In the genomic region with DNA sequence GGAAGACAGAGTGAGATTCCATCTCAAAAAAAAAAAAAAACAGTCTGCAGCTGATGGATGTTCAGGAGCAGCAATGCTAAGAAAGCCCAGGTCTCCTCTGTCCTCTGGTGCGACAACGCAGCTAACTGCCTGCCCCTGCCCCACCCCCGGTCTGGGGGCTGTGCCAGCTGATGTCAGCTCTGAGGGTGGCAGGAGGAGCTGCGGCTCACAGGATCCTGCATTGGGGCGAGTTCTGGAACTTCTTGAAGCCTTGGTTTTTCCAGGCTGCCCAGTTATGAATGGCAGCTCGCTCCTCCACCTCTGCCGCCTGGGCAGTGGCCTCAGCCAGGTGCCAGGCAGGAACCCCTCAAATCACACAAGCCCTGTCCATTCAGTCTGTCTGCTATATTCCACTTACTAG, we compare ENCODE assay signal across 26 cellular contexts.
A peak's percentile ranks its signal among the peaks of the same experiment; 100 is the strongest.
DNase-seq lines count a peak whose midpoint lies in the region; ATAC-seq, FAIRE-seq and TF ChIP-seq lines count a peak whose summit lies in the region.
"Had no signal": no experiment of that assay in that cellular context is flagged by ENCODE, and none has a peak within 500 bp of the region (broad histone marks: within the 10 kb centered on the region; RNA-seq: fewer than 3 reads in every experiment).

No MANE protein-coding gene starts in this region.

- peak overlapping the region; percentile 60 for H3K27ac ChIP-seq in C4-2B
- no peak overlapping the region for H3K27ac ChIP-seq in smooth muscle cell (ENCODE audit: low read depth)
- H3K27ac ChIP-seq in small intestine (ENCODE audit: low read depth in 1 of 2, low read length in 1 of 2): no peak overlapping the region
- H3K27ac ChIP-seq: psoas muscle, skin epidermis, upper lobe of left lung had no signal

- H4K20me1 ChIP-seq in smooth muscle cell (ENCODE audit: low read depth): peaks cover 46% of the 10 kb centered on the region

- 64% methylated on average over 7 of the region's 7 CpGs for WGBS in smooth muscle cell (ENCODE audit: low lambda C conversion rate)
- WGBS in small intestine, 3 donors: 81 to 93% (median 86%) methylated on average over 7 of the region's 7 CpGs

- H3K9me3 ChIP-seq in smooth muscle cell (replicated peaks; ENCODE audit: low read depth): no peaks in the 10 kb centered on the region
- H3K9me3 ChIP-seq in small intestine (ENCODE audit: control insufficient read depth, low read depth): no peaks in the 10 kb centered on the region
- H3K9me3 ChIP-seq: psoas muscle, upper lobe of left lung had no signal

- H2AFZ ChIP-seq in smooth muscle cell (ENCODE audit: low read depth): no peak overlapping the region

- no peaks in the 10 kb centered on the region for H3K36me3 Mint-ChIP-seq in WTC11
- H3K36me3 Mint-ChIP-seq in activated T-cell treated with anti-CD3 and anti-CD28 coated beads, Interleukin-2, amount 50 U/mL, for 72 hours (ENCODE audit: insufficient read depth in 2 of 2): no peaks in the 10 kb centered on the region
- H3K36me3 Mint-ChIP-seq: activated naive CD4-positive, alpha-beta T cell treated with anti-CD3 and anti-CD28 coated beads, Interleukin-2, amount 10 ng/mL, durations not matched to agents 7 days and 5 days; memory B cell had no signal

- no peak for FAIRE-seq in small intestine (lab: Jason Lieb, UNC)
- FAIRE-seq: H54 had no signal

- H3K9ac ChIP-seq in smooth muscle cell (ENCODE audit: low read depth): no peak overlapping the region

- CTCF ChIA-PET in WTC11 (lab: Charles Lee): interaction anchor here (0.7 to 1.3 kb wide), 3 partner anchors 12 to 78 kb away, joined by 3 to 5 read pairs (median 4); no protein-coding TSS in a partner anchor

- no peaks in the 10 kb centered on the region for H3F3A ChIP-seq in smooth muscle cell (ENCODE audit: low read depth)

- H3K4me1 ChIP-seq in smooth muscle cell (ENCODE audit: low read depth) (peaks cover 39% of the 10 kb centered on the region), small intestine (ENCODE audit: control insufficient read depth in 2 of 2, insufficient read depth in 1 of 2, low read depth in 1 of 2, low read length in 1 of 2) (peaks cover 0 to 2% of the 10 kb centered on the region in 2 donors)
- H3K4me1 ChIP-seq: psoas muscle, upper lobe of left lung had no signal

- H3K9me3 Mint-ChIP-seq in WTC11: no peaks in the 10 kb centered on the region
- no peaks in the 10 kb centered on the region for H3K9me3 Mint-ChIP-seq in activated T-cell treated with anti-CD3 and anti-CD28 coated beads, Interleukin-2, amount 50 U/mL, for 72 hours
- H3K9me3 Mint-ChIP-seq: activated B cell treated with CpG ODN at 0.5 μM for 24 hours; activated naive CD4-positive, alpha-beta T cell treated with anti-CD3 and anti-CD28 coated beads, Interleukin-2, amount 10 ng/mL, durations not matched to agents 7 days and 5 days; activated T-helper 1 cell treated with anti-CD3 and anti-CD28 coated beads, Interleukin-12 subunit alpha, Interleukin-12 subunit beta, Interleukin-2, Interleukin-4 antibody, amounts not matched to agents 30 ng/mL and 10 ng/mL and 1 ng/mL, durations not matched to agents 14 hours and 24 hours and 36 hours; CD4-positive, alpha-beta T cell; memory B cell had no signal

- H3K27me3 ChIP-seq in smooth muscle cell (ENCODE audit: low read depth) (no peaks in the 10 kb centered on the region), small intestine (ENCODE audit: control insufficient read depth in 2 of 2, insufficient read depth in 2 of 2, low read length in 2 of 2) (no peaks in the 10 kb centered on the region)
- H3K27me3 ChIP-seq: upper lobe of left lung had no signal

- no peak for DNase-seq in WTC11 (ENCODE audit: low spot score)
- peak; percentile 69 for DNase-seq in left kidney (ENCODE audit: low read depth, low spot score)
- no peak for DNase-seq in smooth muscle cell (lab: John Stamatoyannopoulos, UW; ENCODE audit: unreplicated experiment)
- no peak for DNase-seq in small intestine
- no peak for DNase-seq in mucosa of gallbladder (ENCODE audit: low spot score)
- DNase-seq in activated T-cell treated with anti-CD3 and anti-CD28 coated beads, Interleukin-2, amount 50 U/mL, for 72 hours: no peak
- DNase-seq: activated B cell treated with CpG ODN at 0.5 μM for 24 hours; activated CD4-positive, alpha-beta T cell treated with anti-CD3 and anti-CD28 coated beads, Interleukin-2, amount 50 U/mL, for 1 hour; activated naive CD4-positive, alpha-beta T cell treated with anti-CD3 and anti-CD28 coated beads, Interleukin-2, amount 10 ng/mL, durations not matched to agents 7 days and 5 days; amniotic stem cell; NCI-H1092; NCI-H2029; NCI-H526 treated with DMSO at 0.1 percent for 48 hours; psoas muscle; SHP77 treated with DMSO at 0.1 percent for 48 hours; stimulated activated CD4-positive, alpha-beta T cell treated with anti-CD3 and anti-CD28 coated beads, Interleukin-2, amount 100 ng/mL, for 24 hours; SW 1271; T-helper 9 cell had no signal

- H3K4me2 ChIP-seq in smooth muscle cell: peak overlapping the region; percentile 54

- POLR2A ChIA-PET in WTC11 (lab: Charles Lee): no interaction called here

- no peak overlapping the region for H3K4me3 Mint-ChIP-seq in WTC11
- no peak overlapping the region for H3K4me3 Mint-ChIP-seq in activated T-cell treated with anti-CD3 and anti-CD28 coated beads, Interleukin-2, amount 50 U/mL, for 72 hours
- H3K4me3 Mint-ChIP-seq: activated naive CD4-positive, alpha-beta T cell treated with anti-CD3 and anti-CD28 coated beads, Interleukin-2, amount 10 ng/mL, durations not matched to agents 7 days and 5 days; activated T-helper 1 cell treated with anti-CD3 and anti-CD28 coated beads, Interleukin-12 subunit alpha, Interleukin-12 subunit beta, Interleukin-2, Interleukin-4 antibody, amounts not matched to agents 30 ng/mL and 10 ng/mL and 1 ng/mL, durations not matched to agents 14 hours and 24 hours and 36 hours; CD4-positive, alpha-beta T cell; memory B cell had no signal

- peaks cover 33% of the 10 kb centered on the region for H3K79me2 ChIP-seq in smooth muscle cell (ENCODE audit: low read depth)

- H3K27ac Mint-ChIP-seq in WTC11: no peak overlapping the region
- H3K27ac Mint-ChIP-seq in activated T-cell treated with anti-CD3 and anti-CD28 coated beads, Interleukin-2, amount 50 U/mL, for 72 hours: no peak overlapping the region
- H3K27ac Mint-ChIP-seq: activated B cell treated with CpG ODN at 0.5 μM for 24 hours; activated naive CD4-positive, alpha-beta T cell treated with anti-CD3 and anti-CD28 coated beads, Interleukin-2, amount 10 ng/mL, durations not matched to agents 7 days and 5 days; activated T-helper 1 cell treated with anti-CD3 and anti-CD28 coated beads, Interleukin-12 subunit alpha, Interleukin-12 subunit beta, Interleukin-2, Interleukin-4 antibody, amounts not matched to agents 30 ng/mL and 10 ng/mL and 1 ng/mL, durations not matched to agents 14 hours and 24 hours and 36 hours; CD4-positive, alpha-beta T cell; memory B cell had no signal

- no peaks in the 10 kb centered on the region for H3K27me3 Mint-ChIP-seq in WTC11 (ENCODE audit: low read depth)
- peaks cover under 1% of the 10 kb centered on the region for H3K27me3 Mint-ChIP-seq in activated T-cell treated with anti-CD3 and anti-CD28 coated beads, Interleukin-2, amount 50 U/mL, for 72 hours (ENCODE audit: low read depth)

- no peak for TF ChIP-seq CTCF in C4-2B (conservative IDR thresholded peaks at IDR 0.05)
- no peak for TF ChIP-seq CTCF in WTC11 (IDR thresholded peaks at IDR 0.05)
- TF ChIP-seq CTCF in smooth muscle cell (IDR thresholded peaks at IDR 0.05; ENCODE audit: borderline replicate concordance, insufficient read depth, poor library complexity, severe bottlenecking): no peak

- H3K4me1 Mint-ChIP-seq in WTC11: peaks cover 36% of the 10 kb centered on the region
- no peaks in the 10 kb centered on the region for H3K4me1 Mint-ChIP-seq in activated T-cell treated with anti-CD3 and anti-CD28 coated beads, Interleukin-2, amount 50 U/mL, for 72 hours (ENCODE audit: low read depth)

- ATAC-seq in WTC11: peak; percentile 22
- ATAC-seq in HG03520 (IDR thresholded peaks at IDR 0.05; ENCODE audit: unreplicated experiment): no peak
- no peak for ATAC-seq in activated T-cell treated with anti-CD3 and anti-CD28 coated beads, Interleukin-2, amount 50 U/mL, for 72 hours (replicated peaks in 1 of 2)
- ATAC-seq: psoas muscle had no signal

- H3K36me3 ChIP-seq in smooth muscle cell (ENCODE audit: low read depth) (no peaks in the 10 kb centered on the region), small intestine (ENCODE audit: control insufficient read depth in 2 of 2, insufficient read depth in 2 of 2, low read length in 2 of 2) (no peaks in the 10 kb centered on the region)
- H3K36me3 ChIP-seq: upper lobe of left lung had no signal

- H3K4me3 ChIP-seq in smooth muscle cell (no peak overlapping the region), small intestine (ENCODE audit: low read depth in 1 of 2, low read length in 2 of 2) (no peak overlapping the region)
- H3K4me3 ChIP-seq: psoas muscle, skin epidermis, upper lobe of left lung had no signal

TF ChIP-seq in WTC11, 78 proteins besides CTCF, POLR2A, EP300 and RAD21 (continues in another document):
- TF ChIP-seq FOXK1 (CRISPR knock-in tag; IDR thresholded peaks at IDR 0.05) (no peak), TP53 (CRISPR knock-in tag; IDR thresholded peaks at IDR 0.05) (no peak), ZNF138 (CRISPR knock-in tag; conservative IDR thresholded peaks at IDR 0.05) (no peak), NFE2L1 (CRISPR knock-in tag; IDR thresholded peaks at IDR 0.05) (no peak)
- TF ChIP-seq, protein P1, sequence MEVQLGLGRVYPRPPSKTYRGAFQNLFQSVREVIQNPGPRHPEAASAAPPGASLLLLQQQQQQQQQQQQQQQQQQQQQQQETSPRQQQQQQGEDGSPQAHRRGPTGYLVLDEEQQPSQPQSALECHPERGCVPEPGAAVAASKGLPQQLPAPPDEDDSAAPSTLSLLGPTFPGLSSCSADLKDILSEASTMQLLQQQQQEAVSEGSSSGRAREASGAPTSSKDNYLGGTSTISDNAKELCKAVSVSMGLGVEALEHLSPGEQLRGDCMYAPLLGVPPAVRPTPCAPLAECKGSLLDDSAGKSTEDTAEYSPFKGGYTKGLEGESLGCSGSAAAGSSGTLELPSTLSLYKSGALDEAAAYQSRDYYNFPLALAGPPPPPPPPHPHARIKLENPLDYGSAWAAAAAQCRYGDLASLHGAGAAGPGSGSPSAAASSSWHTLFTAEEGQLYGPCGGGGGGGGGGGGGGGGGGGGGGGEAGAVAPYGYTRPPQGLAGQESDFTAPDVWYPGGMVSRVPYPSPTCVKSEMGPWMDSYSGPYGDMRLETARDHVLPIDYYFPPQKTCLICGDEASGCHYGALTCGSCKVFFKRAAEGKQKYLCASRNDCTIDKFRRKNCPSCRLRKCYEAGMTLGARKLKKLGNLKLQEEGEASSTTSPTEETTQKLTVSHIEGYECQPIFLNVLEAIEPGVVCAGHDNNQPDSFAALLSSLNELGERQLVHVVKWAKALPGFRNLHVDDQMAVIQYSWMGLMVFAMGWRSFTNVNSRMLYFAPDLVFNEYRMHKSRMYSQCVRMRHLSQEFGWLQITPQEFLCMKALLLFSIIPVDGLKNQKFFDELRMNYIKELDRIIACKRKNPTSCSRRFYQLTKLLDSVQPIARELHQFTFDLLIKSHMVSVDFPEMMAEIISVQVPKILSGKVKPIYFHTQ (CRISPR knock-in tag; IDR thresholded peaks at IDR 0.05): no peak
